Comparison of ENCODE assay signal across 10 cellular contexts in the genomic region with DNA sequence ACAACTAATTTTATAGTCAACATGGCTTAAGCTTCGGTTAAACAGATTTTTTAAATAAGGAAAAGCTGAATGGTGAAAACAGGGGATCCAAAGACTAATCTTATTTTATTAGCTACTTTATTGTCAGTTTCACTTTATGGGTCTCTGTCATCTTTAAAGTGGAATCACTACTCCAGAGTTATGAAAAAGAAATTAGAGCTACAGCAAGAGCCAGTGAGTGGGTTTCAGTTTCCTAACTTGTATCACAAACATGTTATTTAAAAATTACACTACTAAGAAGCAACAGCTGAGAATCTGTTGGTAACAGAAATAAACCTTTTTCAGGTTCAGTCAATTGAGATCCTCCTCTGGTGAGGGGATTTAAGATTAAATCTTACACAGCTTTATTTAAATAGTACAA. TPM values are rescaled to one million over a fixed set of nuclear protein-coding genes. Genes with fewer than 3 reads are reported as not detected.
DNase-seq lines count a peak whose midpoint lies in the region; ATAC-seq and TF ChIP-seq lines count a peak whose summit lies in the region.
"Had no signal": no experiment of that assay in that cellular context is flagged by ENCODE, and none has a peak within 500 bp of the region (broad histone marks: within the 10 kb centered on the region; RNA-seq: fewer than 3 reads in every experiment).

No MANE protein-coding gene starts in this region.

- peak overlapping the region; percentile 63 for H3K4me3 ChIP-seq in KMS-11 (IDR thresholded peaks at IDR 0.05; ENCODE audit: insufficient read depth, low read depth, low read length)
- H3K4me3 ChIP-seq in lower lobe of right lung: no peak overlapping the region
- H3K4me3 ChIP-seq: thoracic aorta had no signal

- H3K4me2 ChIP-seq in KMS-11: peak overlapping the region; percentile 93

- 0 out of 2 replicates have a peak, but pooled peaks cover 9% of the 10 kb centered on the region for H4K20me1 ChIP-seq in KMS-11 (ENCODE audit: insufficient read depth)

- H3K36me3 Mint-ChIP-seq in HFFc6 (ENCODE audit: low read depth) (peaks cover 40% of the 10 kb centered on the region), progenitor cell of endocrine pancreas (ENCODE audit: insufficient read depth) (peaks cover 36% of the 10 kb centered on the region)

- H3K4me1 ChIP-seq in KMS-11 (ENCODE audit: low read depth, poor library complexity, severe bottlenecking) (peaks cover 77% of the 10 kb centered on the region), lower lobe of right lung (peaks cover 25% of the 10 kb centered on the region)

- no peak overlapping the region for H2AFZ ChIP-seq in KMS-11 (ENCODE audit: low read depth)

- ATAC-seq in activated CD4-positive, CD25-positive, alpha-beta regulatory T cell treated with anti-CD3 and anti-CD28 coated beads, Interleukin-2, amount 50 U/mL, for 24 hours: peak; percentile 73 to 86
- no peak for ATAC-seq in lower lobe of right lung

- DNase-seq in activated CD4-positive, CD25-positive, alpha-beta regulatory T cell (lab: John Stamatoyannopoulos, UW): no peak
- no peak for DNase-seq in HFFc6
- no peak for DNase-seq in progenitor cell of endocrine pancreas (ENCODE audit: low spot score, unreplicated experiment)
- DNase-seq in lower lobe of right lung: no peak
- no peak for DNase-seq in activated CD8-positive, alpha-beta memory T cell treated with anti-CD3 and anti-CD28 coated beads, Interleukin-2, amount 50 U/mL, for 4 hours
- DNase-seq in occipital lobe (lab: John Stamatoyannopoulos, UW): no peak

- H3K79me2 ChIP-seq in KMS-11 (ENCODE audit: insufficient read depth, low read depth): peaks cover 83% of the 10 kb centered on the region

- TF ChIP-seq CTCF in HFFc6 (IDR thresholded peaks at IDR 0.05) (no peak), KMS-11 (conservative IDR thresholded peaks at IDR 0.05; ENCODE audit: low read depth, low read length) (no peak), progenitor cell of endocrine pancreas (IDR thresholded peaks at IDR 0.05; ENCODE audit: unreplicated experiment) (no peak), lower lobe of right lung (IDR thresholded peaks at IDR 0.05) (no peak)

- peak overlapping the region; percentile 40; the same call in 1 of the 2 replicates for H3K27ac Mint-ChIP-seq in HFFc6
- peak overlapping the region; percentile 16 for H3K27ac Mint-ChIP-seq in progenitor cell of endocrine pancreas

- H3K4me1 Mint-ChIP-seq in HFFc6 (ENCODE audit: low read depth) (0 out of 2 replicates have a peak, but pooled peaks cover 6% of the 10 kb centered on the region), progenitor cell of endocrine pancreas (ENCODE audit: low read depth) (peaks cover 11% of the 10 kb centered on the region)

- H3K4me3 Mint-ChIP-seq in HFFc6 (no peak overlapping the region), progenitor cell of endocrine pancreas (ENCODE audit: low read depth) (no peak overlapping the region)

- H3K27me3 ChIP-seq in KMS-11 (ENCODE audit: insufficient read depth, low read depth): no peaks in the 10 kb centered on the region
- no peaks in the 10 kb centered on the region for H3K27me3 ChIP-seq in lower lobe of right lung (ENCODE audit: low read depth)

- intact Hi-C loops in lower lobe of right lung (cut with DNase I): no loop called here

- H3K9me3 Mint-ChIP-seq in HFFc6 (no peaks in the 10 kb centered on the region), progenitor cell of endocrine pancreas (ENCODE audit: low read depth) (no peaks in the 10 kb centered on the region)

- H3K36me3 ChIP-seq in KMS-11 (ENCODE audit: insufficient read depth) (peaks cover 26% of the 10 kb centered on the region; the same call in 1 of the 2 replicates), lower lobe of right lung (peaks cover 98% of the 10 kb centered on the region)

- H3K9ac ChIP-seq in KMS-11: peak overlapping the region; percentile 17; the same call in 1 of the 2 replicates

- H3K9me3 ChIP-seq in lower lobe of right lung: no peaks in the 10 kb centered on the region
- H3K9me3 ChIP-seq: thoracic aorta had no signal

- H3K27ac ChIP-seq in KMS-11 (peak overlapping the region; percentile 53), lower lobe of right lung (no peak overlapping the region)
- H3K27ac ChIP-seq: 22Rv1, thoracic aorta had no signal

- H3K27me3 Mint-ChIP-seq in HFFc6 (ENCODE audit: insufficient read depth): peaks cover 2% of the 10 kb centered on the region; the same call in 1 of the 2 replicates
- no peaks in the 10 kb centered on the region for H3K27me3 Mint-ChIP-seq in progenitor cell of endocrine pancreas

RNA-seq across cellular contexts. Expression of gene PHC3, which starts 10.0 kb away (rescaled TPM):
- 10 to 100 TPM; 38.8 to 61.3 (median 55.7) TPM for total RNA-seq in HFFc6 (2021; fragmentation: NEBNext Ultra II Directional; extraction: Animal tissue kit (Norgen Biotek cat#: 25700))
- total RNA-seq in progenitor cell of endocrine pancreas (57.5 and 71.8 TPM in 2 replicates), lower lobe of right lung (89.9 TPM), occipital lobe (55.2 TPM)

RNA-seq across cellular contexts. Expression of gene PRKCI, which starts 50.7 kb away (rescaled TPM):
- total RNA-seq in HFFc6 (2021; fragmentation: NEBNext Ultra II Directional; extraction: Animal tissue kit (Norgen Biotek cat#: 25700)): 10 to 100 TPM; 24.9 to 32.5 (median 27.7) TPM
- total RNA-seq in progenitor cell of endocrine pancreas: 61.4 and 67.6 TPM in 2 replicates
- total RNA-seq in lower lobe of right lung: 45.9 TPM
- 86.7 TPM for total RNA-seq in occipital lobe

Comparison
In these comparisons a context has a peak if more than half of its experiments do, and no peak if none do; other contexts are left out.
1. ATAC-seq: peak in activated CD4-positive, CD25-positive, alpha-beta regulatory T cell treated with anti-CD3 and anti-CD28 coated beads, Interleukin-2, amount 50 U/mL, for 24 hours (2 of 2); none in lower lobe of right lung (0 of 2).